ENCODE assay signal across 18 cellular contexts in genomic region chr15:71611721-71612016, GRCh38.
DNase-seq lines count a peak whose midpoint lies in the region; ATAC-seq and TF ChIP-seq lines count a peak whose summit lies in the region.
"Had no signal": no experiment of that assay in that cellular context is flagged by ENCODE, and none has a peak within 500 bp of the region (broad histone marks: within the 10 kb centered on the region; RNA-seq: fewer than 3 reads in every experiment).

No MANE protein-coding gene starts in this region.

- no peak overlapping the region for H3K9ac ChIP-seq in HUES48 (ENCODE audit: low read depth, low read length)
- H3K9ac ChIP-seq in iPS-20b (ENCODE audit: low read depth, low read length): peak overlapping the region; percentile 50; the same call in 1 of the 2 replicates
- no peak overlapping the region for H3K9ac ChIP-seq in mesendoderm (ENCODE audit: low read length)

- H3K18ac ChIP-seq in mesendoderm (ENCODE audit: low read length): no peak overlapping the region

- TF ChIP-seq POLR2A in vagina (IDR thresholded peaks at IDR 0.05): no peak

- no peaks in the 10 kb centered on the region for H3K36me3 Mint-ChIP-seq in WTC11

- peak overlapping the region; percentile 23 for H3K4me3 Mint-ChIP-seq in WTC11
- H3K4me3 Mint-ChIP-seq: B cell; CD4-positive, alpha-beta T cell had no signal

- H3K4me1 Mint-ChIP-seq in WTC11: peaks cover 73% of the 10 kb centered on the region
- H3K4me1 Mint-ChIP-seq: B cell had no signal

- H3K79me2 ChIP-seq in mesendoderm (ENCODE audit: control insufficient read depth, insufficient read depth, low read length): no peaks in the 10 kb centered on the region

- peak; percentile 85 for ATAC-seq in WTC11
- ATAC-seq in GM21360 (IDR thresholded peaks at IDR 0.05; ENCODE audit: unreplicated experiment): no peak
- ATAC-seq: HepG2 had no signal

- POLR2A ChIA-PET in WTC11 (lab: Charles Lee): no interaction called here

- no peak overlapping the region for H2AK5ac ChIP-seq in mesendoderm (ENCODE audit: low read length)

- H3K79me1 ChIP-seq in mesendoderm (ENCODE audit: low read length): no peaks in the 10 kb centered on the region

- DNase-seq in WTC11 (ENCODE audit: low spot score) (no peak), vagina (ENCODE audit: extremely low spot score in 2 of 2) (no peak), mesendoderm (no peak)
- DNase-seq in activated CD4-positive, alpha-beta T cell treated with anti-CD3 and anti-CD28 coated beads for 4 hours: no peak
- DNase-seq: CD4-positive, alpha-beta T cell; EL; KG1; NCI-H1048; NCI-H1436 treated with DMSO at 0.1 percent for 48 hours; NCI-H2029 treated with DMSO at 0.1 percent for 48 hours; NCI-H2171 treated with DMSO at 0.1 percent for 48 hours; NCI-H748 treated with DMSO at 0.1 percent for 48 hours; PC-9 had no signal

- H3K4me1 ChIP-seq in HUES48 (ENCODE audit: control insufficient read depth, insufficient read depth, low read length) (peaks cover 34% of the 10 kb centered on the region), iPS-20b (ENCODE audit: insufficient read depth, low read length) (peaks cover 31% of the 10 kb centered on the region), vagina (peaks cover 43% of the 10 kb centered on the region), mesendoderm (ENCODE audit: control insufficient read depth, low read depth, low read length) (peaks cover 2% of the 10 kb centered on the region)

- peak overlapping the region; percentile 90 for H3K27ac ChIP-seq in HUES48 (ENCODE audit: low read depth, low read length)
- peak overlapping the region; percentile 63 for H3K27ac ChIP-seq in iPS-20b (ENCODE audit: low read length)
- peak overlapping the region; percentile 2 for H3K27ac ChIP-seq in vagina
- no peak overlapping the region for H3K27ac ChIP-seq in mesendoderm (ENCODE audit: low read depth, low read length)
- H3K27ac ChIP-seq: PC-9 had no signal

- no peak overlapping the region for H3K4me3 ChIP-seq in HUES48 (ENCODE audit: low read depth, low read length)
- H3K4me3 ChIP-seq in iPS-20b (ENCODE audit: low read length): peak overlapping the region; percentile 43
- H3K4me3 ChIP-seq in vagina: no peak overlapping the region
- no peak overlapping the region for H3K4me3 ChIP-seq in mesendoderm (ENCODE audit: low read length)
- H3K4me3 ChIP-seq: PC-9 had no signal

- H4K5ac ChIP-seq in mesendoderm (ENCODE audit: low read length): no peak overlapping the region

- H3K9me3 Mint-ChIP-seq in WTC11: peaks cover 9% of the 10 kb centered on the region
- H3K9me3 Mint-ChIP-seq: CD4-positive, alpha-beta T cell had no signal

- no peak overlapping the region for H3K23ac ChIP-seq in mesendoderm (ENCODE audit: low read length)

- no peaks in the 10 kb centered on the region for H3K9me3 ChIP-seq in HUES48 (ENCODE audit: control insufficient read depth, insufficient read depth, low read length)
- H3K9me3 ChIP-seq in iPS-20b (ENCODE audit: insufficient read depth, low read depth, low read length): no peaks in the 10 kb centered on the region
- H3K9me3 ChIP-seq in vagina: no peaks in the 10 kb centered on the region

- TF ChIP-seq CTCF in WTC11 (IDR thresholded peaks at IDR 0.05): no peak
- no peak for TF ChIP-seq CTCF in vagina (IDR thresholded peaks at IDR 0.05)

- no peak overlapping the region for H2BK120ac ChIP-seq in mesendoderm (ENCODE audit: low read depth, low read length)

- no peak overlapping the region for H3K4me2 ChIP-seq in mesendoderm (ENCODE audit: low read length)
- H3K4me2 ChIP-seq: PC-9 had no signal

- WGBS in mesendoderm (ENCODE audit: extremely low coverage, insufficient coverage, low lambda C conversion rate): no CpG with 5 or more reads among the region's 2 CpGs

- no peaks in the 10 kb centered on the region for H3K27me3 Mint-ChIP-seq in WTC11 (ENCODE audit: low read depth)

- no peak overlapping the region for H2BK15ac ChIP-seq in mesendoderm (replicated peaks; ENCODE audit: low read depth)

- H3K36me3 ChIP-seq in HUES48 (ENCODE audit: control insufficient read depth, insufficient read depth, low read length) (no peaks in the 10 kb centered on the region), iPS-20b (ENCODE audit: insufficient read depth, low read depth, low read length) (no peaks in the 10 kb centered on the region), vagina (no peaks in the 10 kb centered on the region), mesendoderm (ENCODE audit: control insufficient read depth, insufficient read depth, low read length) (no peaks in the 10 kb centered on the region)

- peak overlapping the region; percentile 82 for H3K27ac Mint-ChIP-seq in WTC11
- H3K27ac Mint-ChIP-seq: B cell; CD4-positive, alpha-beta T cell had no signal

- intact Hi-C loops in vagina (cut with DNase I): no loop called here

- H4K8ac ChIP-seq in mesendoderm (ENCODE audit: low read depth, low read length): no peak overlapping the region

- H2BK5ac ChIP-seq in mesendoderm (ENCODE audit: low read length): no peak overlapping the region

- CTCF ChIA-PET in WTC11 (lab: Charles Lee): interaction anchor here (0.7 to 1.2 kb wide), 2 partner anchors 36 to 132 kb away, joined by 3 to 8 read pairs; no protein-coding TSS in a partner anchor

- no peaks in the 10 kb centered on the region for H3K27me3 ChIP-seq in HUES48 (ENCODE audit: control insufficient read depth, insufficient read depth, low read length)
- no peaks in the 10 kb centered on the region for H3K27me3 ChIP-seq in iPS-20b (ENCODE audit: insufficient read depth, low read length)
- no peaks in the 10 kb centered on the region for H3K27me3 ChIP-seq in vagina
- H3K27me3 ChIP-seq in mesendoderm (ENCODE audit: insufficient read depth, low read length, poor library complexity): no peaks in the 10 kb centered on the region

- no peak overlapping the region for H3K4ac ChIP-seq in mesendoderm (ENCODE audit: low read depth, low read length)

- H3K56ac ChIP-seq in mesendoderm (ENCODE audit: low read length): no peak overlapping the region

TF ChIP-seq in WTC11, 78 proteins besides CTCF, POLR2A, EP300 and RAD21 (continues in another document):
- TF ChIP-seq ZNF138 (CRISPR knock-in tag; conservative IDR thresholded peaks at IDR 0.05) (no peak), TCF7 (CRISPR knock-in tag; IDR thresholded peaks at IDR 0.05; ENCODE audit: low read depth) (no peak), RORB (CRISPR knock-in tag; IDR thresholded peaks at IDR 0.05) (no peak), SOX15 (CRISPR knock-in tag; IDR thresholded peaks at IDR 0.05) (no peak), ATF2 (CRISPR knock-in tag; IDR thresholded peaks at IDR 0.05; ENCODE audit: borderline replicate concordance, low read depth) (no peak), JUN (CRISPR knock-in tag; IDR thresholded peaks at IDR 0.05) (no peak), ATF1 (CRISPR knock-in tag; IDR thresholded peaks at IDR 0.05) (no peak), STAT6 (CRISPR knock-in tag; conservative IDR thresholded peaks at IDR 0.05; ENCODE audit: low read depth) (no peak)
- TF ChIP-seq, protein P1, sequence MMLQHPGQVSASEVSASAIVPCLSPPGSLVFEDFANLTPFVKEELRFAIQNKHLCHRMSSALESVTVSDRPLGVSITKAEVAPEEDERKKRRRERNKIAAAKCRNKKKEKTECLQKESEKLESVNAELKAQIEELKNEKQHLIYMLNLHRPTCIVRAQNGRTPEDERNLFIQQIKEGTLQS (CRISPR knock-in tag; conservative IDR thresholded peaks at IDR 0.05): no peak
- TF ChIP-seq, protein P2, sequence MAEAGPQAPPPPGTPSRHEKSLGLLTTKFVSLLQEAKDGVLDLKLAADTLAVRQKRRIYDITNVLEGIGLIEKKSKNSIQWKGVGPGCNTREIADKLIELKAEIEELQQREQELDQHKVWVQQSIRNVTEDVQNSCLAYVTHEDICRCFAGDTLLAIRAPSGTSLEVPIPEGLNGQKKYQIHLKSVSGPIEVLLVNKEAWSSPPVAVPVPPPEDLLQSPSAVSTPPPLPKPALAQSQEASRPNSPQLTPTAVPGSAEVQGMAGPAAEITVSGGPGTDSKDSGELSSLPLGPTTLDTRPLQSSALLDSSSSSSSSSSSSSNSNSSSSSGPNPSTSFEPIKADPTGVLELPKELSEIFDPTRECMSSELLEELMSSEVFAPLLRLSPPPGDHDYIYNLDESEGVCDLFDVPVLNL (CRISPR knock-in tag; IDR thresholded peaks at IDR 0.05; ENCODE audit: borderline replicate concordance, low read depth): no peak
